Comparison of ENCODE assay signal across 13 cellular contexts in the genomic region with DNA sequence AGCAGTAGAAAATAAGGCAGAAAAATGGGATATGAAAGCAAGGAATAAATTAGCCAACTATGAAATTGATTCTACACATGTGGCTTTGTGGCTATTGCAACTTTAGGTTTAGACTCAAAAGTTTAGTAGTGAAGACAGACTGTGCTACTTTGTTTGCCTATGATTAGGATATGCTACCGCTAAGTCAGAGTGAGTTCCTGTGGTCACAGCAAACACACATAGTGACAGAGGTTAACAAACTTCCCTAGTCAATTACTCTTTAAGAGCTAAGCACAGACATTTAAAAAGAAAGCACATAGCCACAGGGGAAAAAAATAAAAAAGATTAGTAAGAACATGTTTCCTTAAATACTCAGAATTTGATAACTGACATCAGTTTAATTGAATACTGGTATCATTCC.
DNase-seq lines count a peak whose midpoint lies in the region; ATAC-seq and TF ChIP-seq lines count a peak whose summit lies in the region.
"Had no signal": no experiment of that assay in that cellular context is flagged by ENCODE, and none has a peak within 500 bp of the region (broad histone marks: within the 10 kb centered on the region; RNA-seq: fewer than 3 reads in every experiment).

No MANE protein-coding gene starts in this region.

- no peak overlapping the region for H3K27ac ChIP-seq in right atrium auricular region
- peak overlapping the region; percentile 19 for H3K27ac ChIP-seq in fibroblast of lung (ENCODE audit: insufficient read depth, low read length)
- H3K27ac ChIP-seq: psoas muscle had no signal

- H3K4me1 ChIP-seq in right atrium auricular region = peaks cover 0 to 17% of the 10 kb centered on the region in 2 donors
- H3K4me1 ChIP-seq in fibroblast of lung (ENCODE audit: control insufficient read depth, extremely low read depth, insufficient read depth, low read length) = peaks cover 2% of the 10 kb centered on the region

- H3K4me2 ChIP-seq in fibroblast of lung (ENCODE audit: extremely low read depth, insufficient read depth, low read length) = no peak overlapping the region

- no peaks in the 10 kb centered on the region for H3K27me3 Mint-ChIP-seq in stimulated activated naive B cell treated with anti-CD40 and anti-IgM and Interleukin-4, amounts not matched to agents 10 μg/mL and 1 μg/mL and 100 μg/mL, for 72 hours
- H3K27me3 Mint-ChIP-seq: activated CD4-positive, alpha-beta T cell treated with anti-CD3 and anti-CD28 coated beads, Interleukin-2, amount 10 ng/mL, durations not matched to agents 7 days and 5 days had no signal

- DNase-seq in Right ventricle myocardium superior = no peak
- DNase-seq in right atrium auricular region (ENCODE audit: low spot score) = no peak
- peak; percentile 18 for DNase-seq in Jurkat, Clone E6-1 (ENCODE audit: low read depth, low spot score)
- peak; percentile 84 to 87 for DNase-seq in fibroblast of lung (ENCODE audit: low read depth in 2 of 2)
- no peak for DNase-seq in stimulated activated naive B cell treated with anti-CD40 and anti-IgM and Interleukin-4, amounts not matched to agents 10 μg/mL and 1 μg/mL and 100 μg/mL, for 72 hours
- no peak for DNase-seq in kidney tubule cell (ENCODE audit: low spot score)
- no peak for DNase-seq in DMS53 treated with DMSO at 0.1 percent for 48 hours (lab: John Stamatoyannopoulos, UW; ENCODE audit: unreplicated experiment)
- DNase-seq: ACHN; activated CD4-positive, alpha-beta T cell treated with anti-CD3 and anti-CD28 coated beads, Interleukin-2, amount 10 ng/mL, durations not matched to agents 7 days and 5 days; NCI-H526 treated with DMSO at 0.1 percent for 48 hours; psoas muscle; stimulated activated naive CD8-positive, alpha-beta T cell treated with anti-CD3 and anti-CD28 coated beads, Interleukin-15, Interleukin-2, amounts not matched to agents 100 U/mL and 50 U/mL, for 24 hours had no signal

- no peak overlapping the region for H3K4me3 Mint-ChIP-seq in stimulated activated naive B cell treated with anti-CD40 and anti-IgM and Interleukin-4, amounts not matched to agents 10 μg/mL and 1 μg/mL and 100 μg/mL, for 72 hours
- H3K4me3 Mint-ChIP-seq: activated CD4-positive, alpha-beta T cell treated with anti-CD3 and anti-CD28 coated beads, Interleukin-2, amount 10 ng/mL, durations not matched to agents 7 days and 5 days had no signal

- peaks cover 0 to 14% of the 10 kb centered on the region in 2 donors for H3K9me3 Mint-ChIP-seq in stimulated activated naive B cell treated with anti-CD40 and anti-IgM and Interleukin-4, amounts not matched to agents 10 μg/mL and 1 μg/mL and 100 μg/mL, for 72 hours

- intact Hi-C loops in Right ventricle myocardium superior (cut with DNase I) = no loop called here

- no peaks in the 10 kb centered on the region for H3K79me2 ChIP-seq in fibroblast of lung (ENCODE audit: control insufficient read depth, insufficient read depth, low read length)

- H3K9ac ChIP-seq in fibroblast of lung (ENCODE audit: insufficient read depth, low read length) = no peak overlapping the region

- H3K9me3 ChIP-seq in right atrium auricular region (no peaks in the 10 kb centered on the region), fibroblast of lung (ENCODE audit: control insufficient read depth, insufficient read depth, low read depth, low read length) (no peaks in the 10 kb centered on the region)
- H3K9me3 ChIP-seq: psoas muscle had no signal

- H3K36me3 ChIP-seq in right atrium auricular region (no peaks in the 10 kb centered on the region), fibroblast of lung (ENCODE audit: control insufficient read depth, insufficient read depth, low read length) (no peaks in the 10 kb centered on the region)

- H3K27ac Mint-ChIP-seq in stimulated activated naive B cell treated with anti-CD40 and anti-IgM and Interleukin-4, amounts not matched to agents 10 μg/mL and 1 μg/mL and 100 μg/mL, for 72 hours = no peak overlapping the region
- H3K27ac Mint-ChIP-seq: activated CD4-positive, alpha-beta T cell treated with anti-CD3 and anti-CD28 coated beads, Interleukin-2, amount 10 ng/mL, durations not matched to agents 7 days and 5 days had no signal

- H3K4me3 ChIP-seq in right atrium auricular region (no peak overlapping the region), fibroblast of lung (replicated peaks in 1 of 4; ENCODE audit: control extremely low read depth in 1 of 4, insufficient read depth in 1 of 4, low read depth in 3 of 4, low read length in 4 of 4) (no peak overlapping the region)
- H3K4me3 ChIP-seq in Jurkat, Clone E6-1 (ENCODE audit: low read length) = no peak overlapping the region
- H3K4me3 ChIP-seq: psoas muscle had no signal

- TF ChIP-seq CTCF in right atrium auricular region (IDR thresholded peaks at IDR 0.05) = no peak
- TF ChIP-seq CTCF in fibroblast of lung (conservative IDR thresholded peaks at IDR 0.05 in 1 of 2, IDR thresholded peaks at IDR 0.05 in 1 of 2; ENCODE audit: low read depth in 1 of 2, low read length in 2 of 2) = no peak

- H3K27me3 ChIP-seq in right atrium auricular region (no peaks in the 10 kb centered on the region), fibroblast of lung (ENCODE audit: control insufficient read depth, insufficient read depth, low read length) (no peaks in the 10 kb centered on the region)

- peaks cover 17 to 28% of the 10 kb centered on the region in 2 donors for H3K36me3 Mint-ChIP-seq in stimulated activated naive B cell treated with anti-CD40 and anti-IgM and Interleukin-4, amounts not matched to agents 10 μg/mL and 1 μg/mL and 100 μg/mL, for 72 hours

- H2AFZ ChIP-seq in fibroblast of lung (ENCODE audit: low read length) = no peak overlapping the region

- no peaks in the 10 kb centered on the region for H4K20me1 ChIP-seq in fibroblast of lung (ENCODE audit: control insufficient read depth, extremely low read depth, insufficient read depth, low read length)

- ATAC-seq in Right ventricle myocardium superior (ENCODE audit: poor library complexity) (peak; percentile 37), HG03439 (IDR thresholded peaks at IDR 0.05; ENCODE audit: unreplicated experiment) (no peak)
- no peak for ATAC-seq in stimulated activated naive B cell treated with anti-CD40 and anti-IgM and Interleukin-4, amounts not matched to agents 10 μg/mL and 1 μg/mL and 100 μg/mL, for 72 hours (replicated peaks)
- ATAC-seq: stimulated activated naive CD8-positive, alpha-beta T cell treated with anti-CD3 and anti-CD28 coated beads, Interleukin-15, Interleukin-2, amounts not matched to agents 100 U/mL and 50 U/mL, for 24 hours had no signal

- H3K4me1 Mint-ChIP-seq in stimulated activated naive B cell treated with anti-CD40 and anti-IgM and Interleukin-4, amounts not matched to agents 10 μg/mL and 1 μg/mL and 100 μg/mL, for 72 hours = no peaks in the 10 kb centered on the region
- H3K4me1 Mint-ChIP-seq: activated CD4-positive, alpha-beta T cell treated with anti-CD3 and anti-CD28 coated beads, Interleukin-2, amount 10 ng/mL, durations not matched to agents 7 days and 5 days had no signal

Comparison
In these comparisons a context has a peak if more than half of its experiments do, and no peak if none do; other contexts are left out.
1. DNase-seq: peak in Jurkat, Clone E6-1 (single experiment) and fibroblast of lung (2 of 2); none in Right ventricle myocardium superior (single experiment), right atrium auricular region (single experiment), stimulated activated naive B cell treated with anti-CD40 and anti-IgM and Interleukin-4, amounts not matched to agents 10 μg/mL and 1 μg/mL and 100 μg/mL, for 72 hours (single experiment), kidney tubule cell (single experiment) and DMS53 treated with DMSO at 0.1 percent for 48 hours (single experiment).